12 cellular contexts compared by ENCODE assay signal in genomic region chr2:197179744-197180498, GRCh38.
A peak's percentile ranks its signal among the peaks of the same experiment; 100 is the strongest.
DNase-seq lines count a peak whose midpoint lies in the region; ATAC-seq, FAIRE-seq and TF ChIP-seq lines count a peak whose summit lies in the region.
"Had no signal": no experiment of that assay in that cellular context is flagged by ENCODE, and none has a peak within 500 bp of the region (broad histone marks: within the 10 kb centered on the region; RNA-seq: fewer than 3 reads in every experiment).

No MANE protein-coding gene starts in this region.

- peak overlapping the region; percentile 53 for H3K27ac Mint-ChIP-seq in central memory CD8-positive, alpha-beta T cell (ENCODE audit: low read depth)

- peaks cover 57% of the 10 kb centered on the region for H3K4me1 Mint-ChIP-seq in central memory CD8-positive, alpha-beta T cell

- DNase-seq in Right ventricle myocardium inferior (ENCODE audit: missing footprints) (no peak), cardiac septum (ENCODE audit: low spot score) (no peak), kidney tubule cell (ENCODE audit: low spot score) (peak; percentile 31), uterus (peak; percentile 44 to 60), GM12891 (ENCODE audit: insufficient read length, low spot score) (no peak), small intestine (no peak), H7 (no peak)
- DNase-seq in central memory CD8-positive, alpha-beta T cell (ENCODE audit: low spot score in 2 of 2), result no peak
- DNase-seq: activated CD4-positive, alpha-beta T cell treated with anti-CD3 and anti-CD28 coated beads for 1 hour; head of caudate nucleus; NCI-H1105 treated with DMSO at 0.1 percent for 48 hours had no signal

- peak overlapping the region in 1 of 2 donors; percentile 12 for H3K27ac ChIP-seq in uterus
- H3K27ac ChIP-seq in small intestine (ENCODE audit: low read depth in 1 of 2, low read length in 1 of 2), result no peak overlapping the region

- H3K27me3 ChIP-seq in uterus, result no peaks in the 10 kb centered on the region
- no peaks in the 10 kb centered on the region for H3K27me3 ChIP-seq in small intestine (ENCODE audit: control insufficient read depth in 2 of 2, insufficient read depth in 2 of 2, low read length in 2 of 2)
- H3K27me3 ChIP-seq in H7 (ENCODE audit: control insufficient read depth, insufficient read depth, low read length), result no peaks in the 10 kb centered on the region

- H3K4me3 ChIP-seq in uterus, result no peak overlapping the region
- H3K4me3 ChIP-seq in small intestine (ENCODE audit: low read depth in 1 of 2, low read length in 2 of 2), result no peak overlapping the region
- H3K4me3 ChIP-seq in H7 (ENCODE audit: insufficient read depth, low read depth, low read length), result no peak overlapping the region
- H3K4me3 ChIP-seq: GM12878 had no signal

- intact Hi-C loops in Right ventricle myocardium inferior (cut with DNase I) (no loop called here), cardiac septum (cut with DNase I) (no loop called here), uterus (cut with DNase I; ENCODE audit: low total_unique reads) (no loop called here)

- H3K27me3 Mint-ChIP-seq in central memory CD8-positive, alpha-beta T cell, result no peaks in the 10 kb centered on the region

- TF ChIP-seq POLR2A in uterus (IDR thresholded peaks at IDR 0.05), result no peak
- no peak for TF ChIP-seq POLR2A in GM12891 (IDR thresholded peaks at IDR 0.05; ENCODE audit: low read depth, low read length)

- TF ChIP-seq CTCF in uterus (IDR thresholded peaks at IDR 0.05), result no peak

- H3K9me3 ChIP-seq in uterus (no peaks in the 10 kb centered on the region), small intestine (ENCODE audit: control insufficient read depth, low read depth) (no peaks in the 10 kb centered on the region)

- ATAC-seq in Right ventricle myocardium inferior, result peak; percentile 65
- no peak for ATAC-seq in central memory CD8-positive, alpha-beta T cell (replicated peaks; ENCODE audit: extremely low read depth, poor library complexity, severe bottlenecking)
- ATAC-seq: GM12878 had no signal

- no peaks in the 10 kb centered on the region for H3K36me3 ChIP-seq in uterus
- no peaks in the 10 kb centered on the region for H3K36me3 ChIP-seq in small intestine (ENCODE audit: control insufficient read depth in 2 of 2, insufficient read depth in 2 of 2, low read length in 2 of 2)
- H3K36me3 ChIP-seq in H7 (replicated peaks; ENCODE audit: control insufficient read depth, insufficient read depth, low read length), result no peaks in the 10 kb centered on the region

- H3K9me3 Mint-ChIP-seq in central memory CD8-positive, alpha-beta T cell, result no peaks in the 10 kb centered on the region

- 61 to 78% (median 70%) methylated on average over 12 of the region's 12 CpGs for WGBS in small intestine, 3 donors

- no peak for FAIRE-seq in GM12891 (lab: Jason Lieb, UNC)
- FAIRE-seq in small intestine (lab: Jason Lieb, UNC), result no peak
- FAIRE-seq: GM12878 had no signal

- H3K36me3 Mint-ChIP-seq in central memory CD8-positive, alpha-beta T cell (ENCODE audit: insufficient read depth), result peaks cover 27% of the 10 kb centered on the region

- no peak overlapping the region for H3K4me3 Mint-ChIP-seq in central memory CD8-positive, alpha-beta T cell

- H3K4me1 ChIP-seq in uterus (no peaks in the 10 kb centered on the region), small intestine (ENCODE audit: control insufficient read depth in 2 of 2, insufficient read depth in 1 of 2, low read depth in 1 of 2, low read length in 1 of 2) (no peaks in the 10 kb centered on the region)

TF ChIP-seq in GM12891, 5 proteins besides CTCF, POLR2A, EP300 and RAD21:
- TF ChIP-seq POU2F2 (IDR thresholded peaks at IDR 0.05; ENCODE audit: low read depth, low read length) (no peak), SPI1 (IDR thresholded peaks at IDR 0.05; ENCODE audit: low read depth, low read length) (no peak), POLR2AphosphoS5 (IDR thresholded peaks at IDR 0.05; ENCODE audit: low read depth, low read length) (no peak), TAF1 (IDR thresholded peaks at IDR 0.05; ENCODE audit: low read depth, low read length) (no peak), PAX5 (IDR thresholded peaks at IDR 0.05; ENCODE audit: insufficient read depth, low read length, severe bottlenecking) (no peak)

Comparison
In these comparisons a context has a peak if more than half of its experiments do, and no peak if none do; other contexts are left out.
1. DNase-seq: peak in kidney tubule cell (single experiment) and uterus (2 of 2); none in Right ventricle myocardium inferior (single experiment), cardiac septum (single experiment), central memory CD8-positive, alpha-beta T cell (0 of 2), GM12891 (single experiment), small intestine (single experiment) and H7 (single experiment).